Comparison of ENCODE assay signal across 22 cellular contexts in the genomic region with DNA sequence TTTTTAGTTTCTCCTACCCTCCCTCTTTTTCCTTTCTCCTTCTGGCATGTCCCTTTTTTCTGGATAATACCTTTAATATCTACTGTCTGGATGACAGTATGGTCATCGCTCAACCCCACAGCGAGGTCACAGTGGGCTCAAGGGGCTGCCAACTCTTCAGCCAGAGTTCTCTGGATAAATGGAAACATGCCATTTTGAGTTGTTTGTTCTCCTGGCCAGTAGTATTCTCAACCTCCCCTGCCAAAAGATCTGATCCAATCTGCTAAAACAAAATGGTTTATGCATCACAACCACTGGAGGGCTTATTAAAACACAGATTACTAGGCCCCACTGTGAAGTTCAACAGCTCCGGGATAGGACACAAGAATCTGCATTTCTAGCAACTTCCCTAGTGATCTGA.
"Had no signal": no experiment of that assay in that cellular context is flagged by ENCODE, and none has a peak within 500 bp of the region (broad histone marks: within the 10 kb centered on the region; RNA-seq: fewer than 3 reads in every experiment).

No MANE protein-coding gene starts in this region.

- ATAC-seq: foreskin keratinocyte, gastrocnemius medialis, heart right ventricle, left cardiac atrium, lower lobe of right lung, mucosa of descending colon had no signal

- H3K4me1 ChIP-seq: esophagus muscularis mucosa, foreskin keratinocyte, gastrocnemius medialis, heart right ventricle, left ventricle myocardium inferior, lower lobe of right lung had no signal

- FAIRE-seq: colon, endothelial cell of umbilical vein, islet of Langerhans, keratinocyte had no signal

- H3K4me3 ChIP-seq: coronary artery, dorsolateral prefrontal cortex, esophagus muscularis mucosa, gastrocnemius medialis, heart right ventricle, left ventricle myocardium inferior, lower lobe of right lung, mucosa of descending colon had no signal

- H3K9me3 ChIP-seq: esophagus muscularis mucosa, gastrocnemius medialis, heart right ventricle, left ventricle myocardium inferior, lower lobe of right lung, mucosa of descending colon had no signal

- H3K27me3 ChIP-seq: esophagus muscularis mucosa, foreskin keratinocyte, gastrocnemius medialis had no signal

- H3K36me3 ChIP-seq: esophagus muscularis mucosa, gastrocnemius medialis, heart right ventricle, left ventricle myocardium inferior, lower lobe of right lung had no signal

- H3K27ac ChIP-seq: coronary artery, dorsolateral prefrontal cortex, esophagus muscularis mucosa, foreskin keratinocyte, gastrocnemius medialis, heart right ventricle, left ventricle myocardium inferior, lower lobe of right lung had no signal

- DNase-seq: dermis blood vessel endothelial cell; dorsolateral prefrontal cortex; effector CD4-positive, alpha-beta T cell; effector memory CD4-positive, alpha-beta T cell; foreskin keratinocyte; gastrocnemius medialis; glutamatergic neuron; head of caudate nucleus; heart right ventricle; hippocampal formation; left cardiac atrium; left ventricle myocardium inferior; lower lobe of right lung; mesenchymal stem cell; mucosa of descending colon; naive B cell had no signal
